In genomic region chr19:3752492-3752891, GRCh38 we compare ENCODE assay signal across 33 cellular contexts. TPM values are rescaled to one million over a fixed set of nuclear protein-coding genes. Genes with fewer than 3 reads are reported as not detected.
DNase-seq lines count a peak whose midpoint lies in the region; ATAC-seq, FAIRE-seq and TF ChIP-seq lines count a peak whose summit lies in the region.
"Had no signal": no experiment of that assay in that cellular context is flagged by ENCODE, and none has a peak within 500 bp of the region (broad histone marks: within the 10 kb centered on the region; RNA-seq: fewer than 3 reads in every experiment).

No MANE protein-coding gene starts in this region.

- ATAC-seq in gastroesophageal sphincter (peak; percentile 16), HepG2 (no peak), upper lobe of right lung (no peak), HG02970 (IDR thresholded peaks at IDR 0.05; ENCODE audit: low FRiP score, unreplicated experiment) (no peak)
- ATAC-seq: GM12878 had no signal

- H4K20me1 ChIP-seq in HepG2 (ENCODE audit: insufficient read depth, low read length) = no peaks in the 10 kb centered on the region
- H4K20me1 ChIP-seq: BLaER1 had no signal

- in situ Hi-C loops in HepG2 (cut with HindIII; ENCODE audit: extremely low pct_ligation_motif_present, low pct_unique_long_range_greater_than_20kb) = no loop called here

- no peak overlapping the region for H3K14ac ChIP-seq in neuronal stem cell (ENCODE audit: low read length)

- H2BK15ac ChIP-seq in neuronal stem cell (ENCODE audit: low read length) = no peak overlapping the region

- DNase-seq in H7 (peak; percentile 39), HepG2 (ENCODE audit: low spot score) (no peak), neuronal stem cell (ENCODE audit: low spot score) (no peak), A172 (ENCODE audit: low spot score) (no peak), upper lobe of right lung (no peak), SHP77 (lab: John Stamatoyannopoulos, UW) (no peak)
- DNase-seq: ACHN; BE2C; C1 segment of cervical spinal cord; CD4-positive, CD25-positive, alpha-beta regulatory T cell; CD8-positive, alpha-beta memory T cell; COR-L47; DMS 273 treated with DMSO at 0.1 percent for 48 hours; DMS153; DMS53; DMS79; DND-41; EL; GDM1 had no signal

- no peak for TF ChIP-seq POLR2A in gastroesophageal sphincter (IDR thresholded peaks at IDR 0.05)
- TF ChIP-seq POLR2A in HepG2 (IDR thresholded peaks at IDR 0.05; ENCODE audit: insufficient read depth in 1 of 2, low read depth in 2 of 2, low read length in 2 of 2) = no peak

- H4K91ac ChIP-seq in neuronal stem cell (ENCODE audit: low read depth, low read length, poor library complexity) = no peak overlapping the region

- H3K4me3 ChIP-seq in H7 (ENCODE audit: insufficient read depth, low read depth, low read length) (no peak overlapping the region), gastroesophageal sphincter (no peak overlapping the region), HepG2 (replicated peaks in 1 of 3; ENCODE audit: insufficient read depth in 1 of 3, low read depth in 2 of 3, low read length in 3 of 3) (no peak overlapping the region), neuronal stem cell (ENCODE audit: low read length in 2 of 2) (no peak overlapping the region), upper lobe of right lung (no peak overlapping the region)
- H3K4me3 ChIP-seq: BLaER1, GM12878 had no signal

- no peaks in the 10 kb centered on the region for H3K9me3 ChIP-seq in gastroesophageal sphincter
- no peaks in the 10 kb centered on the region for H3K9me3 ChIP-seq in HepG2 (ENCODE audit: low read length)
- no peaks in the 10 kb centered on the region for H3K9me3 ChIP-seq in neuronal stem cell (replicated peaks in 1 of 2; ENCODE audit: control insufficient read depth in 2 of 2, insufficient read depth in 1 of 2, low read depth in 1 of 2, low read length in 2 of 2)
- H3K9me3 ChIP-seq in upper lobe of right lung = no peaks in the 10 kb centered on the region
- H3K9me3 ChIP-seq: BE2C, BLaER1 had no signal

- H3K4me2 ChIP-seq in HepG2 (ENCODE audit: low read depth, low read length) (no peak overlapping the region), neuronal stem cell (ENCODE audit: insufficient read depth, low read length, poor library complexity, severe bottlenecking) (no peak overlapping the region)
- H3K4me2 ChIP-seq: BLaER1 had no signal

- H3K36me3 ChIP-seq in H7 (replicated peaks; ENCODE audit: control insufficient read depth, insufficient read depth, low read length) = peaks cover 2% of the 10 kb centered on the region
- peaks cover 0 to 76% of the 10 kb centered on the region in 2 donors for H3K36me3 ChIP-seq in gastroesophageal sphincter
- peaks cover 0 to 4% of the 10 kb centered on the region in 2 experiments; a peak in 2 of 5 replicates for H3K36me3 ChIP-seq in HepG2 (replicated peaks in 1 of 2; ENCODE audit: control insufficient read depth in 1 of 2, insufficient read depth in 2 of 2, low read length in 2 of 2)
- H3K36me3 ChIP-seq in neuronal stem cell (replicated peaks in 1 of 2; ENCODE audit: control insufficient read depth in 2 of 2, insufficient read depth in 2 of 2, low read length in 2 of 2) = peaks cover 12 to 19% of the 10 kb centered on the region in 2 donors
- H3K36me3 ChIP-seq in upper lobe of right lung = peaks cover 46% of the 10 kb centered on the region
- H3K36me3 ChIP-seq: BE2C had no signal

- no peak overlapping the region for H2BK12ac ChIP-seq in neuronal stem cell (ENCODE audit: low read length)

- no TSS peak for BruUV-seq in HepG2 (replicated peaks; lab: Mats Ljungman, UMichigan)

- H2AK5ac ChIP-seq in neuronal stem cell (ENCODE audit: low read depth, low read length) = no peak overlapping the region

- TF ChIP-seq EP300 in gastroesophageal sphincter (IDR thresholded peaks at IDR 0.05) (no peak), HepG2 (IDR thresholded peaks at IDR 0.05; ENCODE audit: low read depth in 2 of 2, low read length in 2 of 2) (no peak), HepG2 (CRISPR knock-in tag; IDR thresholded peaks at IDR 0.05; ENCODE audit: borderline replicate concordance) (no peak)

- H3K4me1 ChIP-seq in gastroesophageal sphincter (no peaks in the 10 kb centered on the region), HepG2 (ENCODE audit: insufficient read depth, low read length) (no peaks in the 10 kb centered on the region), neuronal stem cell (ENCODE audit: control insufficient read depth in 2 of 2, insufficient read depth in 1 of 2, low read depth in 1 of 2, low read length in 2 of 2) (no peaks in the 10 kb centered on the region), upper lobe of right lung (no peaks in the 10 kb centered on the region)
- H3K4me1 ChIP-seq: BE2C had no signal

- peak overlapping the region; percentile 43 for H3K23ac ChIP-seq in neuronal stem cell (ENCODE audit: low read depth, low read length, poor library complexity)

- H2AFZ ChIP-seq in HepG2 (ENCODE audit: low read length) (no peak overlapping the region), neuronal stem cell (ENCODE audit: low read length) (no peak overlapping the region)

- H3K79me2 ChIP-seq in HepG2 (ENCODE audit: insufficient read depth, low read length) = no peaks in the 10 kb centered on the region

- POLR2A ChIA-PET in HepG2 (lab: Yijun Ruan, JAX) = interaction anchor here (0.7 kb wide), 1 partner anchor 10 kb away, joined by 3 read pairs; the partner anchor contains the start of gene MRPL54

- H4K8ac ChIP-seq in neuronal stem cell (ENCODE audit: low read depth, low read length) = no peak overlapping the region

- H3K4ac ChIP-seq in neuronal stem cell (ENCODE audit: low read length) = no peak overlapping the region

- no peak for FAIRE-seq in HepG2 (lab: Jason Lieb, UNC)
- FAIRE-seq: A204.1, GM12878, GM12892, GM18507 had no signal

- peaks cover 5% of the 10 kb centered on the region for H3K79me1 ChIP-seq in neuronal stem cell (ENCODE audit: low read depth, low read length)

- H3K18ac ChIP-seq in neuronal stem cell (ENCODE audit: low read length) = no peak overlapping the region

- TF ChIP-seq RAD21 in HepG2 (CRISPR knock-in tag; IDR thresholded peaks at IDR 0.05) = no peak

- H3K27me3 ChIP-seq in H7 (ENCODE audit: control insufficient read depth, insufficient read depth, low read length) = no peaks in the 10 kb centered on the region
- peaks cover 8% of the 10 kb centered on the region for H3K27me3 ChIP-seq in gastroesophageal sphincter
- no peaks in the 10 kb centered on the region for H3K27me3 ChIP-seq in HepG2 (ENCODE audit: control insufficient read depth in 1 of 2, insufficient read depth in 2 of 2, low read length in 2 of 2)
- no peaks in the 10 kb centered on the region for H3K27me3 ChIP-seq in neuronal stem cell (ENCODE audit: control insufficient read depth in 3 of 3, insufficient read depth in 3 of 3, low read depth in 1 of 3, low read length in 3 of 3)
- no peaks in the 10 kb centered on the region for H3K27me3 ChIP-seq in upper lobe of right lung
- H3K27me3 ChIP-seq: BE2C, BLaER1 had no signal

- H3K9ac ChIP-seq in HepG2 (ENCODE audit: insufficient read depth, low read depth, low read length) (no peak overlapping the region), neuronal stem cell (ENCODE audit: low read depth, low read length, poor library complexity) (no peak overlapping the region)
- H3K9ac ChIP-seq: BLaER1 had no signal

- H2BK120ac ChIP-seq in neuronal stem cell (ENCODE audit: low read depth, low read length) = no peak overlapping the region

- H2BK5ac ChIP-seq in neuronal stem cell (ENCODE audit: low read length) = peak overlapping the region; percentile 53

- 53% methylated on average over 3 of the region's 25 CpGs; no CpG with 5 or more reads in 1 of the 2 donors for WGBS in gastroesophageal sphincter (ENCODE audit: low coverage in 1 of 2), 2 donors
- 98% methylated on average over 10 of the region's 25 CpGs for WGBS in HepG2 (ENCODE audit: low lambda C conversion rate)
- no CpG with 5 or more reads among the region's 25 CpGs for WGBS in neuronal stem cell (ENCODE audit: extremely low coverage in 2 of 2, insufficient read length in 2 of 2, insufficient replicate concordance in 1 of 2), 2 donors

- no peak overlapping the region for H3K27ac ChIP-seq in gastroesophageal sphincter
- H3K27ac ChIP-seq in HepG2 (ENCODE audit: extremely low read length, insufficient read depth, low read length) = no peak overlapping the region
- no peak overlapping the region for H3K27ac ChIP-seq in neuronal stem cell (replicated peaks; ENCODE audit: low read length)
- H3K27ac ChIP-seq in upper lobe of right lung = no peak overlapping the region
- H3K27ac ChIP-seq: 22Rv1, BLaER1 had no signal

- CTCF ChIA-PET in HepG2 (lab: Yijun Ruan, JAX; ENCODE audit: low intra/inter-chr PET ratio, low total read pairs) = no interaction called here

- TF ChIP-seq CTCF in gastroesophageal sphincter (IDR thresholded peaks at IDR 0.05) (no peak), HepG2 (CRISPR knock-in tag; IDR thresholded peaks at IDR 0.05) (no peak), upper lobe of right lung (IDR thresholded peaks at IDR 0.05) (no peak)

- intact Hi-C loops in HepG2 (cut with micrococcal nuclease; ENCODE audit: unreplicated experiment) (no loop called here), upper lobe of right lung (cut with DNase I) (no loop called here)

RNA-seq across cellular contexts. Expression of gene APBA3, which starts 9.0 kb away (rescaled TPM):
- 36.8 and 37.3 TPM in 2 replicates for total RNA-seq in H7 (2014; rRNA removed; shearing (Covaris generic))
- 10 to 100 TPM; 12.5 to 30.4 (median 21.3) TPM for total RNA-seq in gastroesophageal sphincter
- 12.9 and 14.3 TPM in 2 replicates for total RNA-seq in HepG2 (2016; rRNA removed; fragmentation: Illumina TruSeq; extraction: Trizol)
- 5.4 and 8.4 TPM in 2 replicates for total RNA-seq in HepG2 (2016; cell fraction: cytosol; rRNA removed; fragmentation: Illumina TruSeq; extraction: Trizol; ENCODE audit: low read depth)
- total RNA-seq in HepG2 (2016; cell fraction: insoluble cytoplasmic fraction; rRNA removed; fragmentation: Illumina TruSeq; extraction: Trizol) = 12.1 and 15.3 TPM in 2 replicates
- total RNA-seq in HepG2 (2016; cell fraction: membrane; rRNA removed; fragmentation: Illumina TruSeq; extraction: Trizol) = 9.8 and 12.8 TPM in 2 replicates
- total RNA-seq in HepG2 (2016; cell fraction: nucleus; rRNA removed; fragmentation: Illumina TruSeq; extraction: Trizol) = 10.6 and 14.8 TPM in 2 replicates
- polyA plus RNA-seq in HepG2 (2011; rRNA removed) = 14.2 and 18.7 TPM in 2 replicates
- 6.1 and 12.7 TPM in 2 replicates for polyA plus RNA-seq in HepG2 (2011; cell fraction: cytosol; rRNA removed)
- polyA plus RNA-seq in HepG2 (2011; cell fraction: nucleus; rRNA removed) = 76.0 and 85.8 TPM in 2 replicates
- 6.8 and 9.1 TPM in 2 replicates for polyA plus RNA-seq in HepG2 (2012)
- 2.7 and 3.6 TPM in 2 replicates for polyA plus RNA-seq in HepG2 (2016; cell fraction: cytosol; fragmentation: Illumina TruSeq; extraction: Trizol; ENCODE audit: low read depth)
- 9.5 and 10.3 TPM in 2 replicates for polyA plus RNA-seq in HepG2 (2016; cell fraction: insoluble cytoplasmic fraction; fragmentation: Illumina TruSeq; extraction: Trizol; ENCODE audit: low read depth)
- 6.0 and 6.1 TPM in 2 replicates for polyA plus RNA-seq in HepG2 (2016; cell fraction: membrane; fragmentation: Illumina TruSeq; extraction: Trizol; ENCODE audit: low read depth)
- polyA plus RNA-seq in HepG2 (2016; cell fraction: nucleus; fragmentation: Illumina TruSeq; extraction: Trizol; ENCODE audit: insufficient read depth, low read depth) = 28.0 and 28.5 TPM in 2 replicates
- polyA minus RNA-seq in HepG2 (2011; rRNA and poly(A)+ RNA removed; ENCODE audit: low replicate concordance) = 14.2 and 22.9 TPM in 2 replicates
- polyA minus RNA-seq in HepG2 (2011; cell fraction: cytosol; rRNA and poly(A)+ RNA removed) = 7.5 and 7.9 TPM in 2 replicates
- 15.3 and 18.5 TPM in 2 replicates for polyA minus RNA-seq in HepG2 (2011; cell fraction: nucleus; rRNA and poly(A)+ RNA removed)
- polyA plus RNA-seq in neuronal stem cell (2013, experiment 1 of 2) = 19.0 TPM
- polyA plus RNA-seq in neuronal stem cell (2013, experiment 2 of 2) = 17.8 TPM
- total RNA-seq in A172 (2014; rRNA removed; shearing (Covaris generic)) = 22.2 and 28.7 TPM in 2 replicates
- 21.9 TPM for total RNA-seq in upper lobe of right lung

RNA-seq across cellular contexts. Expression of gene MRPL54, which starts 10.0 kb away (rescaled TPM):
- total RNA-seq in H7 (2014; rRNA removed; shearing (Covaris generic)) = 56.3 and 62.1 TPM in 2 replicates
- total RNA-seq in gastroesophageal sphincter (10 to 100 TPM; 31.8 to 90.1 (median 76.3) TPM), HepG2 (2016; rRNA removed; fragmentation: Illumina TruSeq; extraction: Trizol) (66.9 and 85.6 TPM in 2 replicates), upper lobe of right lung (59.7 TPM)
- 36.4 and 42.5 TPM in 2 replicates for total RNA-seq in HepG2 (2016; cell fraction: cytosol; rRNA removed; fragmentation: Illumina TruSeq; extraction: Trizol; ENCODE audit: low read depth)
- total RNA-seq in HepG2 (2016; cell fraction: insoluble cytoplasmic fraction; rRNA removed; fragmentation: Illumina TruSeq; extraction: Trizol) = 71.3 and 95.8 TPM in 2 replicates
- 34.6 and 39.3 TPM in 2 replicates for total RNA-seq in HepG2 (2016; cell fraction: membrane; rRNA removed; fragmentation: Illumina TruSeq; extraction: Trizol)
- total RNA-seq in HepG2 (2016; cell fraction: nucleus; rRNA removed; fragmentation: Illumina TruSeq; extraction: Trizol) = 17.6 and 22.0 TPM in 2 replicates
- polyA plus RNA-seq in HepG2 (2011; rRNA removed) = 36.8 and 37.2 TPM in 2 replicates
- polyA plus RNA-seq in HepG2 (2011; cell fraction: cytosol; rRNA removed) = 49.6 and 71.2 TPM in 2 replicates
- 14.2 and 18.6 TPM in 2 replicates for polyA plus RNA-seq in HepG2 (2011; cell fraction: nucleus; rRNA removed)
- 22.5 and 27.7 TPM in 2 replicates for polyA plus RNA-seq in HepG2 (2012)
- 36.7 and 39.3 TPM in 2 replicates for polyA plus RNA-seq in HepG2 (2016; cell fraction: cytosol; fragmentation: Illumina TruSeq; extraction: Trizol; ENCODE audit: low read depth)
- polyA plus RNA-seq in HepG2 (2016; cell fraction: insoluble cytoplasmic fraction; fragmentation: Illumina TruSeq; extraction: Trizol; ENCODE audit: low read depth) = 81.5 and 84.4 TPM in 2 replicates
- polyA plus RNA-seq in HepG2 (2016; cell fraction: membrane; fragmentation: Illumina TruSeq; extraction: Trizol; ENCODE audit: low read depth) = 25.3 and 29.3 TPM in 2 replicates
- polyA plus RNA-seq in HepG2 (2016; cell fraction: nucleus; fragmentation: Illumina TruSeq; extraction: Trizol; ENCODE audit: insufficient read depth, low read depth) = 29.4 and 38.4 TPM in 2 replicates
- 6.8 and 14.7 TPM in 2 replicates for polyA minus RNA-seq in HepG2 (2011; rRNA and poly(A)+ RNA removed; ENCODE audit: low replicate concordance)
- polyA minus RNA-seq in HepG2 (2011; cell fraction: cytosol; rRNA and poly(A)+ RNA removed) = 6.7 and 10.6 TPM in 2 replicates
- 4.5 and 6.2 TPM in 2 replicates for polyA minus RNA-seq in HepG2 (2011; cell fraction: nucleus; rRNA and poly(A)+ RNA removed)
- polyA plus RNA-seq in neuronal stem cell (2013, experiment 1 of 2) = 39.9 TPM
- polyA plus RNA-seq in neuronal stem cell (2013, experiment 2 of 2) = 40.6 TPM
- 74.4 and 95.3 TPM in 2 replicates for total RNA-seq in A172 (2014; rRNA removed; shearing (Covaris generic))

RNA-seq across cellular contexts. Expression of gene RAX2, which starts 19.5 kb away (rescaled TPM):
- not detected in 2 replicates for total RNA-seq in H7 (2014; rRNA removed; shearing (Covaris generic))
- total RNA-seq in gastroesophageal sphincter (not detected), HepG2 (2016; rRNA removed; fragmentation: Illumina TruSeq; extraction: Trizol) (not detected in 2 replicates), upper lobe of right lung (not detected)
- total RNA-seq in HepG2 (2016; cell fraction: cytosol; rRNA removed; fragmentation: Illumina TruSeq; extraction: Trizol; ENCODE audit: low read depth) = not detected in 2 replicates
- not detected in 2 replicates for total RNA-seq in HepG2 (2016; cell fraction: insoluble cytoplasmic fraction; rRNA removed; fragmentation: Illumina TruSeq; extraction: Trizol)
- total RNA-seq in HepG2 (2016; cell fraction: membrane; rRNA removed; fragmentation: Illumina TruSeq; extraction: Trizol) = not detected in 2 replicates
- total RNA-seq in HepG2 (2016; cell fraction: nucleus; rRNA removed; fragmentation: Illumina TruSeq; extraction: Trizol) = not detected in 2 replicates
- not detected in 2 replicates for polyA plus RNA-seq in HepG2 (2011; rRNA removed)
- polyA plus RNA-seq in HepG2 (2011; cell fraction: cytosol; rRNA removed) = not detected in 2 replicates
- not detected in 2 replicates for polyA plus RNA-seq in HepG2 (2011; cell fraction: nucleus; rRNA removed)
- polyA plus RNA-seq in HepG2 (2012) = not detected in 2 replicates
- polyA plus RNA-seq in HepG2 (2016; cell fraction: cytosol; fragmentation: Illumina TruSeq; extraction: Trizol; ENCODE audit: low read depth) = not detected in 2 replicates
- not detected in 2 replicates for polyA plus RNA-seq in HepG2 (2016; cell fraction: insoluble cytoplasmic fraction; fragmentation: Illumina TruSeq; extraction: Trizol; ENCODE audit: low read depth)
- polyA plus RNA-seq in HepG2 (2016; cell fraction: membrane; fragmentation: Illumina TruSeq; extraction: Trizol; ENCODE audit: low read depth) = not detected in 2 replicates
- polyA plus RNA-seq in HepG2 (2016; cell fraction: nucleus; fragmentation: Illumina TruSeq; extraction: Trizol; ENCODE audit: insufficient read depth, low read depth) = not detected in 2 replicates
- not detected in 2 replicates for polyA minus RNA-seq in HepG2 (2011; rRNA and poly(A)+ RNA removed; ENCODE audit: low replicate concordance)
- polyA minus RNA-seq in HepG2 (2011; cell fraction: cytosol; rRNA and poly(A)+ RNA removed) = not detected in 2 replicates
- polyA minus RNA-seq in HepG2 (2011; cell fraction: nucleus; rRNA and poly(A)+ RNA removed) = not detected in 2 replicates
- 0.01 TPM for polyA plus RNA-seq in neuronal stem cell (2013, experiment 1 of 2)
- polyA plus RNA-seq in neuronal stem cell (2013, experiment 2 of 2) = 0.03 TPM
- total RNA-seq in A172 (2014; rRNA removed; shearing (Covaris generic)) = not detected in 2 replicates
- total RNA-seq: A673; CD4-positive, alpha-beta memory T cell; CD4-positive, CD25-positive, alpha-beta regulatory T cell; CD8-positive, alpha-beta memory T cell; Daoy; G401; GM12878 had no signal
- polyA plus RNA-seq: AG04450; CD14-positive monocyte; CD4-positive, alpha-beta memory T cell; CD8-positive, alpha-beta memory T cell; GM12878 had no signal

RNA-seq across cellular contexts. Expression of gene MATK, which starts 33.7 kb away (rescaled TPM):
- 19.1 and 22.8 TPM in 2 replicates for total RNA-seq in H7 (2014; rRNA removed; shearing (Covaris generic))
- total RNA-seq in gastroesophageal sphincter (1 to 10 TPM in 3 of 4 donors, under 1 TPM in 1; 0.47 to 5.0 (median 1.7) TPM), HepG2 (2016; rRNA removed; fragmentation: Illumina TruSeq; extraction: Trizol) (not detected in 2 replicates), upper lobe of right lung (22.6 TPM)
- total RNA-seq in HepG2 (2016; cell fraction: cytosol; rRNA removed; fragmentation: Illumina TruSeq; extraction: Trizol; ENCODE audit: low read depth) = not detected in 2 replicates
- total RNA-seq in HepG2 (2016; cell fraction: insoluble cytoplasmic fraction; rRNA removed; fragmentation: Illumina TruSeq; extraction: Trizol) = not detected in 2 replicates
- total RNA-seq in HepG2 (2016; cell fraction: membrane; rRNA removed; fragmentation: Illumina TruSeq; extraction: Trizol) = not detected in 2 replicates
- not detected in 2 replicates for total RNA-seq in HepG2 (2016; cell fraction: nucleus; rRNA removed; fragmentation: Illumina TruSeq; extraction: Trizol)
- polyA plus RNA-seq in HepG2 (2011; rRNA removed) = 0.09 TPM in 2 replicates
- 0.11 and 0.14 TPM in 2 replicates for polyA plus RNA-seq in HepG2 (2011; cell fraction: cytosol; rRNA removed)
- polyA plus RNA-seq in HepG2 (2011; cell fraction: nucleus; rRNA removed) = 0.32 TPM in 1 of 2 replicates, not detected in the other
- polyA plus RNA-seq in HepG2 (2012) = not detected in 2 replicates
- 0.07 TPM in 1 of 2 replicates, not detected in the other for polyA plus RNA-seq in HepG2 (2016; cell fraction: cytosol; fragmentation: Illumina TruSeq; extraction: Trizol; ENCODE audit: low read depth)
- not detected in 2 replicates for polyA plus RNA-seq in HepG2 (2016; cell fraction: insoluble cytoplasmic fraction; fragmentation: Illumina TruSeq; extraction: Trizol; ENCODE audit: low read depth)
- not detected in 2 replicates for polyA plus RNA-seq in HepG2 (2016; cell fraction: membrane; fragmentation: Illumina TruSeq; extraction: Trizol; ENCODE audit: low read depth)
- polyA plus RNA-seq in HepG2 (2016; cell fraction: nucleus; fragmentation: Illumina TruSeq; extraction: Trizol; ENCODE audit: insufficient read depth, low read depth) = not detected in 2 replicates
- polyA minus RNA-seq in HepG2 (2011; rRNA and poly(A)+ RNA removed; ENCODE audit: low replicate concordance) = 0.42 and 31.9 TPM in 2 replicates
- polyA minus RNA-seq in HepG2 (2011; cell fraction: cytosol; rRNA and poly(A)+ RNA removed) = 0.70 TPM in 1 of 2 replicates, not detected in the other
- not detected in 2 replicates for polyA minus RNA-seq in HepG2 (2011; cell fraction: nucleus; rRNA and poly(A)+ RNA removed)
- 1.4 TPM for polyA plus RNA-seq in neuronal stem cell (2013, experiment 1 of 2)
- polyA plus RNA-seq in neuronal stem cell (2013, experiment 2 of 2) = 1.6 TPM
- total RNA-seq in A172 (2014; rRNA removed; shearing (Covaris generic)) = 0.05 and 0.78 TPM in 2 replicates
- polyA plus RNA-seq: AG04450 had no signal

RNA-seq across cellular contexts. Expression of gene TJP3, which starts 44.3 kb away (rescaled TPM):
- total RNA-seq in H7 (2014; rRNA removed; shearing (Covaris generic)) = 10.7 and 18.8 TPM in 2 replicates
- total RNA-seq in gastroesophageal sphincter (1 to 10 TPM in 1 of 4 donors, under 1 TPM in 1, not detected in 2; 0.78 to 3.6 TPM), HepG2 (2016; rRNA removed; fragmentation: Illumina TruSeq; extraction: Trizol) (20.6 and 21.5 TPM in 2 replicates), upper lobe of right lung (23.0 TPM)
- total RNA-seq in HepG2 (2016; cell fraction: cytosol; rRNA removed; fragmentation: Illumina TruSeq; extraction: Trizol; ENCODE audit: low read depth) = 4.8 and 6.1 TPM in 2 replicates
- total RNA-seq in HepG2 (2016; cell fraction: insoluble cytoplasmic fraction; rRNA removed; fragmentation: Illumina TruSeq; extraction: Trizol) = 12.8 and 26.0 TPM in 2 replicates
- total RNA-seq in HepG2 (2016; cell fraction: membrane; rRNA removed; fragmentation: Illumina TruSeq; extraction: Trizol) = 6.5 and 7.3 TPM in 2 replicates
- 21.9 and 26.6 TPM in 2 replicates for total RNA-seq in HepG2 (2016; cell fraction: nucleus; rRNA removed; fragmentation: Illumina TruSeq; extraction: Trizol)
- 2.3 and 3.3 TPM in 2 replicates for polyA plus RNA-seq in HepG2 (2011; rRNA removed)
- polyA plus RNA-seq in HepG2 (2011; cell fraction: cytosol; rRNA removed) = 0.60 and 0.95 TPM in 2 replicates
- polyA plus RNA-seq in HepG2 (2011; cell fraction: nucleus; rRNA removed) = 7.0 and 7.9 TPM in 2 replicates
- polyA plus RNA-seq in HepG2 (2012) = 5.3 and 9.8 TPM in 2 replicates
- 1.8 and 2.4 TPM in 2 replicates for polyA plus RNA-seq in HepG2 (2016; cell fraction: cytosol; fragmentation: Illumina TruSeq; extraction: Trizol; ENCODE audit: low read depth)
- 14.4 and 15.0 TPM in 2 replicates for polyA plus RNA-seq in HepG2 (2016; cell fraction: insoluble cytoplasmic fraction; fragmentation: Illumina TruSeq; extraction: Trizol; ENCODE audit: low read depth)
- 3.0 and 3.4 TPM in 2 replicates for polyA plus RNA-seq in HepG2 (2016; cell fraction: membrane; fragmentation: Illumina TruSeq; extraction: Trizol; ENCODE audit: low read depth)
- 30.0 and 33.5 TPM in 2 replicates for polyA plus RNA-seq in HepG2 (2016; cell fraction: nucleus; fragmentation: Illumina TruSeq; extraction: Trizol; ENCODE audit: insufficient read depth, low read depth)
- 4.2 and 4.7 TPM in 2 replicates for polyA minus RNA-seq in HepG2 (2011; rRNA and poly(A)+ RNA removed; ENCODE audit: low replicate concordance)
- polyA minus RNA-seq in HepG2 (2011; cell fraction: cytosol; rRNA and poly(A)+ RNA removed) = 4.5 and 6.3 TPM in 2 replicates
- polyA minus RNA-seq in HepG2 (2011; cell fraction: nucleus; rRNA and poly(A)+ RNA removed) = 3.5 and 6.6 TPM in 2 replicates
- 23.4 TPM for polyA plus RNA-seq in neuronal stem cell (2013, experiment 1 of 2)
- 21.0 TPM for polyA plus RNA-seq in neuronal stem cell (2013, experiment 2 of 2)
- 0.93 and 0.98 TPM in 2 replicates for total RNA-seq in A172 (2014; rRNA removed; shearing (Covaris generic))
- total RNA-seq: A673, Daoy had no signal
- polyA plus RNA-seq: AG04450, CD14-positive monocyte had no signal
